Comparison of ENCODE assay signal across 21 cellular contexts in the genomic region with DNA sequence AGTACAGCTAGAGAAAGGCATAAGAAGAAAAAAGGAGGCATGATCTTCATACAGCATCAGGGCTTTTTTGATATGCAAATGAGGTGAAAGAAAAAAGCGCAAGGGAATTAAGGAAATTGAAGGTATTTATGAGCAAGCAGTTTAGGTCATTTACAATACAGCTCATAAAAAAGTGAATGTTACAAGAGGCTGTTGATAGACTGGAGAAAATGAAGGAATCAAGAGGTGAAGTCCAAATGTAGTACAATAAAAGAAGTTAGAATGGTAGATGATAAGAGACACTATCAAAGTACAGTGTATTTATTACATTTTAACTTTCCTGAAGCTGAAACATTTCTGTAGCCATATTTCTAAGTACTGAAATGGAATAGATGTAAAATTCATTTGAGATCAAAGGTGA.
"Had no signal": no experiment of that assay in that cellular context is flagged by ENCODE, and none has a peak within 500 bp of the region (broad histone marks: within the 10 kb centered on the region; RNA-seq: fewer than 3 reads in every experiment).

No MANE protein-coding gene starts in this region.

- H3K4me2 ChIP-seq: hepatocyte had no signal

- H3K27ac Mint-ChIP-seq: immature natural killer cell; mesothelial cell of epicardium; naive thymus-derived CD4-positive, alpha-beta T cell had no signal

- H3K9me3 ChIP-seq: colonic mucosa, esophagus muscularis mucosa, gastroesophageal sphincter, heart left ventricle, left lung, lower lobe of right lung had no signal

- H3K4me3 Mint-ChIP-seq: immature natural killer cell; mesothelial cell of epicardium; naive thymus-derived CD4-positive, alpha-beta T cell had no signal

- H3K9me3 Mint-ChIP-seq: mesothelial cell of epicardium had no signal

- H3K27me3 Mint-ChIP-seq: naive thymus-derived CD4-positive, alpha-beta T cell had no signal

- H3K36me3 Mint-ChIP-seq: mesothelial cell of epicardium had no signal

- H2AFZ ChIP-seq: hepatocyte had no signal

- H3K4me1 ChIP-seq: colonic mucosa, esophagus muscularis mucosa, foreskin keratinocyte, gastroesophageal sphincter, heart left ventricle, left lung, lower lobe of right lung had no signal

- ATAC-seq: foreskin keratinocyte; gastroesophageal sphincter; heart left ventricle; left lung; left ventricle myocardium superior; lower lobe of right lung; naive thymus-derived CD4-positive, alpha-beta T cell had no signal

- H3K27me3 ChIP-seq: colonic mucosa, dorsolateral prefrontal cortex, esophagus muscularis mucosa, foreskin keratinocyte, gastroesophageal sphincter, heart left ventricle, hepatocyte, left lung had no signal

- H3K27ac ChIP-seq: colonic mucosa, esophagus muscularis mucosa, foreskin keratinocyte, gastroesophageal sphincter, heart left ventricle, hepatocyte, left lung, lower lobe of right lung had no signal

- H3K4me1 Mint-ChIP-seq: immature natural killer cell; mesothelial cell of epicardium; naive thymus-derived CD4-positive, alpha-beta T cell had no signal

- DNase-seq: colonic mucosa; cortex of kidney; dermis blood vessel endothelial cell; dorsolateral prefrontal cortex; effector CD4-positive, alpha-beta T cell; effector memory CD4-positive, alpha-beta T cell; foreskin keratinocyte; heart left ventricle; immature natural killer cell; islet precursor cell; kidney; kidney glomerular epithelial cell; left lung; left ventricle myocardium superior; lower lobe of right lung; mesenchymal stem cell; naive thymus-derived CD4-positive, alpha-beta T cell had no signal

- H3K4me3 ChIP-seq: colonic mucosa, dorsolateral prefrontal cortex, esophagus muscularis mucosa, gastroesophageal sphincter, heart left ventricle, hepatocyte, left lung, lower lobe of right lung had no signal

- H3K36me3 ChIP-seq: colonic mucosa, esophagus muscularis mucosa, gastroesophageal sphincter, heart left ventricle, left lung, lower lobe of right lung had no signal

- H3K79me2 ChIP-seq: hepatocyte had no signal
